31 cellular contexts compared by ENCODE assay signal in the genomic region with DNA sequence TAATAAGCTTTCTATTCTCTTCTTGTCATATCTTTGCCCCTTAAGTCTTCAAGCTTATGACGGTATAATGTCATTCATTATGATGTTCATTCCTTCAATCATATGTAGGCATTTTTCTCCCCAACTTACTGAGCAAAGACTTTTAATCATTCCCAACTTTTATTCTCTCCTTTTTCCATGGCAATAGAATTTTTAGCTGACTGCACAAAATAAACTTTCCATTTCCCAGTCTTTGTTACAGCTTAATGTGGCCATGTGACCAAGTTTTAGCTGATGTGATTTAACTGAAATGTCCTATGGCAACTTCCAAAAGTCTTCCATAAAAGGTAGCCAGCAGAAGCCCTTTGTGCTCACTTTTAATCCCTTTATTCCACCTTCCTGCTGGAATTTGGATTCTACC.
"Had no signal": no experiment of that assay in that cellular context is flagged by ENCODE, and none has a peak within 500 bp of the region (broad histone marks: within the 10 kb centered on the region; RNA-seq: fewer than 3 reads in every experiment).

No MANE protein-coding gene starts in this region.

- H3K27ac Mint-ChIP-seq: natural killer cell; nephron; neural progenitor cell; progenitor cell of endocrine pancreas; stimulated activated memory B cell treated with anti-CD40 and anti-IgM and Interleukin-4, amounts not matched to agents 10 μg/mL and 1 μg/mL and 100 μg/mL, for 72 hours; stimulated activated naive CD8-positive, alpha-beta T cell treated with anti-CD3 and anti-CD28 coated beads, Interleukin-15, amount 100 ng/mL, for 72 hours had no signal

- H3K36me3 ChIP-seq: ovary, spleen, suprapubic skin, thoracic aorta, thyroid gland, tibial nerve, upper lobe of left lung, vagina had no signal

- H3K4me1 ChIP-seq: neural progenitor cell, parathyroid adenoma, psoas muscle, spleen, suprapubic skin, thyroid gland, tibial nerve, upper lobe of left lung, vagina had no signal

- H3K79me2 ChIP-seq: parathyroid adenoma had no signal

- H3K27me3 Mint-ChIP-seq: progenitor cell of endocrine pancreas; stimulated activated memory B cell treated with anti-CD40 and anti-IgM and Interleukin-4, amounts not matched to agents 10 μg/mL and 1 μg/mL and 100 μg/mL, for 72 hours; stimulated activated naive CD8-positive, alpha-beta T cell treated with anti-CD3 and anti-CD28 coated beads, Interleukin-15, amount 100 ng/mL, for 72 hours had no signal

- ATAC-seq: natural killer cell; psoas muscle; right cardiac atrium; sciatic nerve; stimulated activated memory B cell treated with anti-CD40 and anti-IgM and Interleukin-4, amounts not matched to agents 10 μg/mL and 1 μg/mL and 100 μg/mL, for 72 hours; stimulated activated naive CD8-positive, alpha-beta T cell treated with anti-CD3 and anti-CD28 coated beads, Interleukin-15, amount 100 ng/mL, for 72 hours; stimulated activated naive CD8-positive, alpha-beta T cell treated with anti-CD3 and anti-CD28 coated beads, Interleukin-15, Interleukin-2, amounts not matched to agents 100 U/mL and 50 U/mL, for 24 hours had no signal

- H3K27ac ChIP-seq: neural progenitor cell, ovary, parathyroid adenoma, psoas muscle, skin epidermis, spleen, suprapubic skin, thoracic aorta, thyroid gland, tibial nerve, upper lobe of left lung, vagina had no signal

- H3K4me1 Mint-ChIP-seq: natural killer cell; nephron; neural progenitor cell; stimulated activated memory B cell treated with anti-CD40 and anti-IgM and Interleukin-4, amounts not matched to agents 10 μg/mL and 1 μg/mL and 100 μg/mL, for 72 hours; stimulated activated naive CD8-positive, alpha-beta T cell treated with anti-CD3 and anti-CD28 coated beads, Interleukin-15, amount 100 ng/mL, for 72 hours had no signal

- H3K9me3 Mint-ChIP-seq: stimulated activated naive CD8-positive, alpha-beta T cell treated with anti-CD3 and anti-CD28 coated beads, Interleukin-15, amount 100 ng/mL, for 72 hours had no signal

- DNase-seq: natural killer cell; occipital lobe; ovary; posterior cingulate gyrus; psoas muscle; right cardiac atrium; spleen; stimulated activated CD4-positive, alpha-beta T cell treated with anti-CD3 and anti-CD28 coated beads, Interleukin-12 subunit alpha, Interleukin-12 subunit beta, amount 100 ng/mL, for 4 hours; stimulated activated CD4-positive, alpha-beta T cell treated with anti-CD3 and anti-CD28 coated beads, Interleukin-1b, Interleukin-23, amount 100 ng/mL, for 48 hours; stimulated activated CD4-positive, alpha-beta T cell treated with anti-CD3 and anti-CD28 coated beads, Interleukin-4, amount 100 ng/mL, for 1 hour; stimulated activated CD4-positive, alpha-beta T cell treated with anti-CD3 and anti-CD28 coated beads, Interleukin-4, amount 100 ng/mL, for 4 hours; stimulated activated CD8-positive, alpha-beta memory T cell treated with anti-CD3 and anti-CD28 coated beads, Interleukin-4, amount 100 ng/mL, for 48 hours; stimulated activated naive CD4-positive, alpha-beta T cell; stimulated activated naive CD8-positive, alpha-beta T cell treated with anti-CD3 and anti-CD28 coated beads, Interleukin-15, amount 100 ng/mL, for 72 hours; stimulated activated naive CD8-positive, alpha-beta T cell treated with anti-CD3 and anti-CD28 coated beads, Interleukin-15, Interleukin-2, amounts not matched to agents 100 U/mL and 50 U/mL, for 24 hours; substantia nigra; thyroid gland; trophoblast cell; upper lobe of left lung had no signal

- H3K27me3 ChIP-seq: neural progenitor cell, ovary, spleen, suprapubic skin, thyroid gland, tibial nerve, upper lobe of left lung, vagina had no signal

- H3K4me3 Mint-ChIP-seq: natural killer cell; nephron; neural progenitor cell; stimulated activated memory B cell treated with anti-CD40 and anti-IgM and Interleukin-4, amounts not matched to agents 10 μg/mL and 1 μg/mL and 100 μg/mL, for 72 hours; stimulated activated naive CD8-positive, alpha-beta T cell treated with anti-CD3 and anti-CD28 coated beads, Interleukin-15, amount 100 ng/mL, for 72 hours had no signal

- H3K9ac ChIP-seq: neural progenitor cell, parathyroid adenoma had no signal

- H3K36me3 Mint-ChIP-seq: natural killer cell; neural progenitor cell; stimulated activated memory B cell treated with anti-CD40 and anti-IgM and Interleukin-4, amounts not matched to agents 10 μg/mL and 1 μg/mL and 100 μg/mL, for 72 hours had no signal

- H3K4me2 ChIP-seq: neural progenitor cell, smooth muscle cell had no signal

- H3K9me3 ChIP-seq: ovary, psoas muscle, suprapubic skin, thoracic aorta, thyroid gland, tibial nerve, upper lobe of left lung, vagina had no signal

- H3K4me3 ChIP-seq: neural progenitor cell, ovary, psoas muscle, skin epidermis, smooth muscle cell, spleen, suprapubic skin, thoracic aorta, thyroid gland, tibial nerve, upper lobe of left lung, vagina had no signal

- H2AFZ ChIP-seq: neural progenitor cell, parathyroid adenoma had no signal
